ENCODE assay signal across 8 cellular contexts in genomic region chr6:93423542-93423941, GRCh38. TPM values are rescaled to one million over a fixed set of nuclear protein-coding genes. Genes with fewer than 3 reads are reported as not detected.
DNase-seq lines count a peak whose midpoint lies in the region; ATAC-seq and TF ChIP-seq lines count a peak whose summit lies in the region.

No MANE protein-coding gene starts in this region.

- no peaks in the 10 kb centered on the region for H3K79me2 ChIP-seq in Loucy (ENCODE audit: insufficient read depth, low read length)

- peaks cover 12% of the 10 kb centered on the region for H3K4me1 Mint-ChIP-seq in activated CD4-positive, alpha-beta memory T cell treated with anti-CD3 and anti-CD28 coated beads for 36 hours (ENCODE audit: low read depth)
- H3K4me1 Mint-ChIP-seq in activated CD4-positive, alpha-beta memory T cell treated with anti-CD3 and anti-CD28 coated beads, Interleukin-2, amount 10 ng/mL, durations not matched to agents 7 days and 5 days = peaks cover 11% of the 10 kb centered on the region

- H3K27me3 Mint-ChIP-seq in activated CD4-positive, alpha-beta memory T cell treated with anti-CD3 and anti-CD28 coated beads for 36 hours = peaks cover 28% of the 10 kb centered on the region
- peaks cover 24% of the 10 kb centered on the region for H3K27me3 Mint-ChIP-seq in activated CD4-positive, alpha-beta memory T cell treated with anti-CD3 and anti-CD28 coated beads, Interleukin-2, amount 10 ng/mL, durations not matched to agents 7 days and 5 days

- peak; percentile 67 for TF ChIP-seq CTCF in Loucy (conservative IDR thresholded peaks at IDR 0.05; ENCODE audit: low read length)
- TF ChIP-seq CTCF in foreskin keratinocyte (conservative IDR thresholded peaks at IDR 0.05) = peak; percentile 50
- peak; percentile 36 for TF ChIP-seq CTCF in upper lobe of right lung (IDR thresholded peaks at IDR 0.05)

- H3K36me3 ChIP-seq in Loucy (ENCODE audit: insufficient read depth, low read length) (no peaks in the 10 kb centered on the region), upper lobe of right lung (no peaks in the 10 kb centered on the region)

- POLR2A ChIA-PET in activated CD4-positive, alpha-beta memory T cell treated with anti-CD3 and anti-CD28 coated beads for 36 hours (lab: Charles Lee) = no interaction called here
- POLR2A ChIA-PET in activated CD4-positive, alpha-beta memory T cell treated with anti-CD3 and anti-CD28 coated beads, Interleukin-2, amount 10 ng/mL, durations not matched to agents 7 days and 5 days (lab: Charles Lee) = no interaction called here

- peak; percentile 14 for DNase-seq in activated CD4-positive, alpha-beta memory T cell treated with anti-CD3 and anti-CD28 coated beads for 36 hours
- DNase-seq in activated CD4-positive, alpha-beta memory T cell treated with anti-CD3 and anti-CD28 coated beads, Interleukin-2, amount 10 ng/mL, durations not matched to agents 7 days and 5 days = no peak
- DNase-seq in RPMI7951 (ENCODE audit: low read depth) = peak; percentile 13
- no peak for DNase-seq in foreskin keratinocyte
- DNase-seq in upper lobe of right lung = no peak
- no peak for DNase-seq in stimulated activated CD4-positive, alpha-beta T cell treated with anti-CD3 and anti-CD28 coated beads, Interleukin-4, amount 100 ng/mL, for 24 hours
- no peak for DNase-seq in activated gamma-delta T cell treated with Interleukin-2 at 50 U/mL for 16 hours

- no peaks in the 10 kb centered on the region for H3F3A ChIP-seq in Loucy (ENCODE audit: low read depth)

- H3K4me1 ChIP-seq in Loucy (ENCODE audit: insufficient read depth, low read length, poor library complexity, severe bottlenecking) (no peaks in the 10 kb centered on the region), foreskin keratinocyte (no peaks in the 10 kb centered on the region), upper lobe of right lung (peaks cover 17% of the 10 kb centered on the region)

- peaks cover 3% of the 10 kb centered on the region for H3K9me3 Mint-ChIP-seq in activated CD4-positive, alpha-beta memory T cell treated with anti-CD3 and anti-CD28 coated beads for 36 hours
- H3K9me3 Mint-ChIP-seq in activated CD4-positive, alpha-beta memory T cell treated with anti-CD3 and anti-CD28 coated beads, Interleukin-2, amount 10 ng/mL, durations not matched to agents 7 days and 5 days = no peaks in the 10 kb centered on the region

- H3K4me3 Mint-ChIP-seq in activated CD4-positive, alpha-beta memory T cell treated with anti-CD3 and anti-CD28 coated beads for 36 hours = no peak overlapping the region
- H3K4me3 Mint-ChIP-seq in activated CD4-positive, alpha-beta memory T cell treated with anti-CD3 and anti-CD28 coated beads, Interleukin-2, amount 10 ng/mL, durations not matched to agents 7 days and 5 days = no peak overlapping the region

- H3K9me3 ChIP-seq in Loucy (ENCODE audit: insufficient read depth, low read depth, low read length) = no peaks in the 10 kb centered on the region
- no peaks in the 10 kb centered on the region for H3K9me3 ChIP-seq in upper lobe of right lung

- H3K36me3 Mint-ChIP-seq in activated CD4-positive, alpha-beta memory T cell treated with anti-CD3 and anti-CD28 coated beads for 36 hours = no peaks in the 10 kb centered on the region
- H3K36me3 Mint-ChIP-seq in activated CD4-positive, alpha-beta memory T cell treated with anti-CD3 and anti-CD28 coated beads, Interleukin-2, amount 10 ng/mL, durations not matched to agents 7 days and 5 days (ENCODE audit: low read depth) = no peaks in the 10 kb centered on the region

- H3K27ac Mint-ChIP-seq in activated CD4-positive, alpha-beta memory T cell treated with anti-CD3 and anti-CD28 coated beads for 36 hours = no peak overlapping the region
- H3K27ac Mint-ChIP-seq in activated CD4-positive, alpha-beta memory T cell treated with anti-CD3 and anti-CD28 coated beads, Interleukin-2, amount 10 ng/mL, durations not matched to agents 7 days and 5 days = no peak overlapping the region

- H3K27me3 ChIP-seq in Loucy (ENCODE audit: insufficient read depth, low read length, poor library complexity, severe bottlenecking) (no peaks in the 10 kb centered on the region), foreskin keratinocyte (peaks cover 39% of the 10 kb centered on the region), upper lobe of right lung (peaks cover 41% of the 10 kb centered on the region)

- no peak overlapping the region for H3K9ac ChIP-seq in Loucy (ENCODE audit: low read depth, low read length, poor library complexity, severe bottlenecking)

- intact Hi-C loops in activated CD4-positive, alpha-beta memory T cell treated with anti-CD3 and anti-CD28 coated beads for 36 hours (cut with micrococcal nuclease) = no loop called here
- intact Hi-C loops in upper lobe of right lung (cut with DNase I) = no loop called here

- H3K4me2 ChIP-seq in Loucy (ENCODE audit: low read depth, low read length, poor library complexity, severe bottlenecking) = no peak overlapping the region

- no peak overlapping the region for H2AFZ ChIP-seq in Loucy (ENCODE audit: low read length)

- ATAC-seq in foreskin keratinocyte (no peak), upper lobe of right lung (no peak)

- CTCF ChIA-PET in activated CD4-positive, alpha-beta memory T cell treated with anti-CD3 and anti-CD28 coated beads for 36 hours (lab: Charles Lee) = interaction anchor here (0.6 kb wide), 1 partner anchor 12 kb away, joined by 3 read pairs; no protein-coding TSS in a partner anchor
- CTCF ChIA-PET in activated CD4-positive, alpha-beta memory T cell treated with anti-CD3 and anti-CD28 coated beads, Interleukin-2, amount 10 ng/mL, durations not matched to agents 7 days and 5 days (lab: Charles Lee) = interaction anchor here (0.9 to 1.7 kb wide), 2 partner anchors 14 to 1667 kb away, joined by 3 to 4 read pairs; no protein-coding TSS in a partner anchor

- H3K4me3 ChIP-seq in Loucy (ENCODE audit: low read length, poor library complexity, severe bottlenecking) = no peak overlapping the region
- no peak overlapping the region for H3K4me3 ChIP-seq in upper lobe of right lung

- no peaks in the 10 kb centered on the region for H4K20me1 ChIP-seq in Loucy (ENCODE audit: insufficient read depth, low read length, poor library complexity, severe bottlenecking)

- H3K27ac ChIP-seq in foreskin keratinocyte (no peak overlapping the region), upper lobe of right lung (no peak overlapping the region)

- no peaks in the 10 kb centered on the region for H3K9me2 ChIP-seq in Loucy (replicated peaks; ENCODE audit: low read depth, low read length)

RNA-seq across cellular contexts. Expression of gene EPHA7, which starts 4.2 kb away (rescaled TPM):
- not detected for total RNA-seq in activated CD4-positive, alpha-beta memory T cell treated with anti-CD3 and anti-CD28 coated beads for 36 hours
- not detected for total RNA-seq in activated CD4-positive, alpha-beta memory T cell treated with anti-CD3 and anti-CD28 coated beads, Interleukin-2, amount 10 ng/mL, durations not matched to agents 7 days and 5 days
- total RNA-seq in RPMI7951 (2014; rRNA removed; shearing (Covaris generic)) = not detected in 2 replicates
- total RNA-seq in foreskin keratinocyte (under 0.01 TPM in 1 of 2 replicates, not detected in the other), upper lobe of right lung (0.14 TPM)
- not detected in 2 replicates for polyA plus RNA-seq in foreskin keratinocyte

Comparison
In these comparisons a context has a peak if more than half of its experiments do, and no peak if none do; other contexts are left out.
1. DNase-seq: peak in activated CD4-positive, alpha-beta memory T cell treated with anti-CD3 and anti-CD28 coated beads for 36 hours (single experiment) and RPMI7951 (single experiment); none in activated CD4-positive, alpha-beta memory T cell treated with anti-CD3 and anti-CD28 coated beads, Interleukin-2, amount 10 ng/mL, durations not matched to agents 7 days and 5 days (single experiment), foreskin keratinocyte (0 of 2), upper lobe of right lung (single experiment), stimulated activated CD4-positive, alpha-beta T cell treated with anti-CD3 and anti-CD28 coated beads, Interleukin-4, amount 100 ng/mL, for 24 hours (single experiment) and activated gamma-delta T cell treated with Interleukin-2 at 50 U/mL for 16 hours (single experiment).
2. Peak in every context shown above with its lines, with median percentiles within 50 percentile points of each other: CTCF ChIP-seq.